Comparison of ENCODE assay signal across 22 cellular contexts in the genomic region with DNA sequence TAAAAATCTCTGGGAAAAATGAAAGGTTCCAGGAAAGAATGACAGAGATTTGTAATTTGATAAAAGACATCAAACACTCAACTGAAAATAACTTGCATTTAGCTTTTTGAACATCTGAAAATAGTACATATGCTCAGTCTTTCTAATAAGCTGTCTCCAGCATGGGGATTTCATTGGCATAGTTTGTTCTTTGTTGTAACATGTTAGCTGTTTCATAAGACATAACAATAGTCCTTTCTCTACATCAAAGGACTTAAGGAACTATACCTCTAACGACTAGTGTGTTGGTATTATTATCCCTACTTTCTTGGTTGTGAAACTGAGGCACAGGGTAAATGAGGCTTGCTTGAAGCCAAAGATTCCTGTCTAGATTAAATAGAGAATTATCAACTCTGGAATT.
"Had no signal": no experiment of that assay in that cellular context is flagged by ENCODE, and none has a peak within 500 bp of the region (broad histone marks: within the 10 kb centered on the region; RNA-seq: fewer than 3 reads in every experiment).

No MANE protein-coding gene starts in this region.

- H3K4me2 ChIP-seq: hepatocyte had no signal

- H3K36me3 ChIP-seq: colonic mucosa, gastroesophageal sphincter, lower lobe of right lung had no signal

- DNase-seq: colonic mucosa; cortex of kidney; effector CD8-positive, alpha-beta T cell; effector memory CD8-positive, alpha-beta T cell; endodermal cell; heart left ventricle; hypothalamus; immature natural killer cell; islet precursor cell; left cardiac atrium; left lung; left ventricle myocardium superior; lower lobe of right lung; mesendoderm; midbrain; naive thymus-derived CD4-positive, alpha-beta T cell had no signal

- H3K79me2 ChIP-seq: hepatocyte had no signal

- H3K9me3 ChIP-seq: colonic mucosa, esophagus muscularis mucosa, gastroesophageal sphincter, heart left ventricle, left lung, lower lobe of right lung had no signal

- H3K27ac ChIP-seq: colonic mucosa, esophagus muscularis mucosa, foreskin keratinocyte, gastroesophageal sphincter, heart left ventricle, hepatocyte, left lung, lower lobe of right lung had no signal

- FAIRE-seq: endometrium, frontal cortex had no signal

- H2AFZ ChIP-seq: hepatocyte had no signal

- ATAC-seq: effector memory CD8-positive, alpha-beta T cell; foreskin keratinocyte; gastroesophageal sphincter; heart left ventricle; left cardiac atrium; left lung; left ventricle myocardium superior; lower lobe of right lung; naive thymus-derived CD4-positive, alpha-beta T cell had no signal

- H3K4me1 ChIP-seq: colonic mucosa, foreskin keratinocyte, gastroesophageal sphincter, left lung, lower lobe of right lung had no signal

- H3K27me3 ChIP-seq: colonic mucosa, esophagus muscularis mucosa, foreskin keratinocyte, gastroesophageal sphincter, heart left ventricle, hepatocyte, left lung had no signal

- H3K4me3 ChIP-seq: colonic mucosa, esophagus muscularis mucosa, gastroesophageal sphincter, heart left ventricle, hepatocyte, left lung, lower lobe of right lung had no signal
